Comparison of ENCODE assay signal across 21 cellular contexts in genomic region chr13:84096221-84096620, GRCh38.
"Had no signal": no experiment of that assay in that cellular context is flagged by ENCODE, and none has a peak within 500 bp of the region (broad histone marks: within the 10 kb centered on the region; RNA-seq: fewer than 3 reads in every experiment).

No MANE protein-coding gene starts in this region.

- H3K9me3 ChIP-seq: neutrophil, tibial artery, uterus had no signal

- H3K4me1 Mint-ChIP-seq: activated naive CD8-positive, alpha-beta T cell treated with anti-CD3 and anti-CD28 coated beads, Interleukin-2, amount 10 ng/mL, durations not matched to agents 7 days and 5 days; memory B cell; stimulated activated memory B cell treated with anti-CD40 and anti-IgM and Interleukin-4, amounts not matched to agents 10 μg/mL and 1 μg/mL and 100 μg/mL, for 72 hours; T-cell had no signal

- H3K4me3 ChIP-seq: hepatocyte, tibial artery, uterus had no signal

- DNase-seq: activated CD4-positive, alpha-beta T cell treated with anti-CD3 and anti-CD28 coated beads, Interleukin-2, amount 50 U/mL, for 1 hour; activated naive CD4-positive, alpha-beta T cell; activated naive CD8-positive, alpha-beta T cell treated with anti-CD3 and anti-CD28 coated beads, Interleukin-2, amount 10 ng/mL, durations not matched to agents 7 days and 5 days; aorta; caudate nucleus; cortex of kidney; effector CD4-positive, alpha-beta T cell; natural killer cell; stimulated activated CD4-positive, alpha-beta T cell treated with anti-CD3 and anti-CD28 coated beads, Interleukin-2, amount 100 ng/mL, for 48 hours; T-cell; T-helper 9 cell; tibial artery; uterus had no signal

- H3K4me3 Mint-ChIP-seq: activated naive CD8-positive, alpha-beta T cell treated with anti-CD3 and anti-CD28 coated beads, Interleukin-2, amount 10 ng/mL, durations not matched to agents 7 days and 5 days; memory B cell; natural killer cell; stimulated activated memory B cell treated with anti-CD40 and anti-IgM and Interleukin-4, amounts not matched to agents 10 μg/mL and 1 μg/mL and 100 μg/mL, for 72 hours; T-cell had no signal

- H3K27me3 Mint-ChIP-seq: activated naive CD8-positive, alpha-beta T cell treated with anti-CD3 and anti-CD28 coated beads, Interleukin-2, amount 10 ng/mL, durations not matched to agents 7 days and 5 days; memory B cell; stimulated activated memory B cell treated with anti-CD40 and anti-IgM and Interleukin-4, amounts not matched to agents 10 μg/mL and 1 μg/mL and 100 μg/mL, for 72 hours; T-cell had no signal

- H3K36me3 Mint-ChIP-seq: activated naive CD8-positive, alpha-beta T cell treated with anti-CD3 and anti-CD28 coated beads, Interleukin-2, amount 10 ng/mL, durations not matched to agents 7 days and 5 days; memory B cell; natural killer cell; stimulated activated memory B cell treated with anti-CD40 and anti-IgM and Interleukin-4, amounts not matched to agents 10 μg/mL and 1 μg/mL and 100 μg/mL, for 72 hours; T-cell had no signal

- FAIRE-seq: endothelial cell of umbilical vein, keratinocyte had no signal

- H3K9me3 Mint-ChIP-seq: activated naive CD8-positive, alpha-beta T cell treated with anti-CD3 and anti-CD28 coated beads, Interleukin-2, amount 10 ng/mL, durations not matched to agents 7 days and 5 days; natural killer cell; stimulated activated memory B cell treated with anti-CD40 and anti-IgM and Interleukin-4, amounts not matched to agents 10 μg/mL and 1 μg/mL and 100 μg/mL, for 72 hours; T-cell had no signal

- H3K36me3 ChIP-seq: neutrophil, tibial artery, uterus had no signal

- H3K79me2 ChIP-seq: hepatocyte, parathyroid adenoma had no signal

- ATAC-seq: left lobe of liver; natural killer cell; stimulated activated memory B cell treated with anti-CD40 and anti-IgM and Interleukin-4, amounts not matched to agents 10 μg/mL and 1 μg/mL and 100 μg/mL, for 72 hours; T-cell had no signal

- H3K4me2 ChIP-seq: hepatocyte had no signal

- H3K4me1 ChIP-seq: parathyroid adenoma, tibial artery, uterus had no signal

- H3K27ac Mint-ChIP-seq: activated naive CD8-positive, alpha-beta T cell treated with anti-CD3 and anti-CD28 coated beads, Interleukin-2, amount 10 ng/mL, durations not matched to agents 7 days and 5 days; memory B cell; natural killer cell; stimulated activated memory B cell treated with anti-CD40 and anti-IgM and Interleukin-4, amounts not matched to agents 10 μg/mL and 1 μg/mL and 100 μg/mL, for 72 hours; T-cell had no signal

- H3K27ac ChIP-seq: hepatocyte, neutrophil, parathyroid adenoma, tibial artery, uterus had no signal

- H2AFZ ChIP-seq: hepatocyte, parathyroid adenoma had no signal

- H3K27me3 ChIP-seq: hepatocyte, neutrophil, tibial artery, uterus had no signal

- H3K9ac ChIP-seq: parathyroid adenoma had no signal
